In the genomic region with DNA sequence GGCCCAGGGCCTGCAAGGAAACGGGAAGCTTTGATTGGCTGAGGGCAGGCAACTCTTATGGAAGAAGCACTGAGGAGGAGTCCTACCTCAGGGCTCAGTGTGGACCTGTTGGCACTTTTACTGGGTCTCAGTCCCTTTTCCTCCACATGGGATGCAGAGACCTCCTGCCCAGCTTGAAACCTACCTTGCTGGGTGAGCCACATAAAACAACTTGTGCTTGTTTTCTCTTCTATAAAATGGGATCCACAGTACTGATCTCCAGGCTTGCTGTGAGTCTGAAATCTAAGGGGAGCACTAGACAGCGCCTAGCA, we compare ENCODE assay signal across 9 cellular contexts. TPM values are rescaled to one million over a fixed set of nuclear protein-coding genes. Genes with fewer than 3 reads are reported as not detected.
A peak's percentile ranks its signal among the peaks of the same experiment; 100 is the strongest.
DNase-seq lines count a peak whose midpoint lies in the region; ATAC-seq and TF ChIP-seq lines count a peak whose summit lies in the region.
"Had no signal": no experiment of that assay in that cellular context is flagged by ENCODE, and none has a peak within 500 bp of the region (broad histone marks: within the 10 kb centered on the region; RNA-seq: fewer than 3 reads in every experiment).

No MANE protein-coding gene starts in this region.

- peaks cover 57 to 67% (median 63%) of the 10 kb centered on the region in 10 experiments for H3K4me1 ChIP-seq in BLaER1 treated with 17β-estradiol and CSF1 and Interleukin-3, amounts not matched to agents 10 nM and 100 nM
- peaks cover 20% of the 10 kb centered on the region for H3K4me1 ChIP-seq in HUES64 (ENCODE audit: insufficient read depth, low read length)
- peaks cover 0 to 16% of the 10 kb centered on the region in 2 donors for H3K4me1 ChIP-seq in breast epithelium
- peaks cover 7 to 25% of the 10 kb centered on the region in 2 donors for H3K4me1 ChIP-seq in muscle layer of duodenum (ENCODE audit: control insufficient read depth in 1 of 2, insufficient read depth in 2 of 2, low read length in 2 of 2)

- DNase-seq in breast epithelium (ENCODE audit: low spot score in 2 of 2) (no peak), occipital lobe (lab: John Stamatoyannopoulos, UW) (no peak), NCI-H524 (lab: John Stamatoyannopoulos, UW) (no peak), DMS53 (lab: John Stamatoyannopoulos, UW) (no peak)
- DNase-seq: SHP77 had no signal

- ATAC-seq in HG02852 (IDR thresholded peaks at IDR 0.05; ENCODE audit: unreplicated experiment): no peak

- H3K27me3 ChIP-seq in BLaER1 treated with 17β-estradiol and CSF1 and Interleukin-3, amounts not matched to agents 10 nM and 100 nM: no peaks in the 10 kb centered on the region
- H3K27me3 ChIP-seq in HUES64 (ENCODE audit: insufficient read depth, low read length) (no peaks in the 10 kb centered on the region), breast epithelium (no peaks in the 10 kb centered on the region), muscle layer of duodenum (ENCODE audit: low read depth, low read length) (no peaks in the 10 kb centered on the region)

- peak overlapping the region; percentile 74 to 94 (median 82) for H3K4me3 ChIP-seq in BLaER1 treated with 17β-estradiol and CSF1 and Interleukin-3, amounts not matched to agents 10 nM and 100 nM
- H3K4me3 ChIP-seq in HUES64 (ENCODE audit: low read length) (peak overlapping the region; percentile 96), breast epithelium (peak overlapping the region in 1 of 3 donors; percentile 77), muscle layer of duodenum (ENCODE audit: low read depth in 1 of 2, low read length in 2 of 2) (peak overlapping the region; percentile 68 to 81)

- peak overlapping the region; percentile 88 to 94 (median 91); a peak in 21 of 22 replicates for H3K9ac ChIP-seq in BLaER1 treated with 17β-estradiol and CSF1 and Interleukin-3, amounts not matched to agents 10 nM and 100 nM
- peak overlapping the region; percentile 98 for H3K9ac ChIP-seq in HUES64 (ENCODE audit: low read depth, low read length)

- intact Hi-C loops in breast epithelium (cut with DNase I; ENCODE audit: low total_unique reads): no loop called here

- H4K20me1 ChIP-seq in BLaER1 treated with 17β-estradiol and CSF1 and Interleukin-3, amounts not matched to agents 10 nM and 100 nM: peaks cover under 1 to 2% (median 1%) of the 10 kb centered on the region in 11 experiments; a peak in 16 of 22 replicates

- H3K4me2 ChIP-seq in BLaER1 treated with 17β-estradiol and CSF1 and Interleukin-3, amounts not matched to agents 10 nM and 100 nM: peak overlapping the region; percentile 92 to 100 (median 98)

- 23% methylated on average over 2 of the region's 2 CpGs for WGBS in HUES64

- no peak for TF ChIP-seq POLR2A in breast epithelium (IDR thresholded peaks at IDR 0.05)

- H3K36me3 ChIP-seq in BLaER1 treated with 17β-estradiol and CSF1 and Interleukin-3, amounts not matched to agents 10 nM and 100 nM: peaks cover 0 to 7% (median 0%) of the 10 kb centered on the region in 11 experiments; a peak in 5 of 22 replicates
- H3K36me3 ChIP-seq in HUES64 (ENCODE audit: insufficient read depth, low read length) (no peaks in the 10 kb centered on the region; the same call in 1 of the 2 replicates), breast epithelium (no peaks in the 10 kb centered on the region), muscle layer of duodenum (ENCODE audit: control insufficient read depth in 1 of 2, insufficient read depth in 2 of 2, low read length in 2 of 2) (no peaks in the 10 kb centered on the region)

- no peak for TF ChIP-seq CTCF in breast epithelium (IDR thresholded peaks at IDR 0.05)

- H3K27ac ChIP-seq in BLaER1 treated with 17β-estradiol and CSF1 and Interleukin-3, amounts not matched to agents 10 nM and 100 nM: peak overlapping the region; percentile 82 to 95 (median 92); a peak in 21 of 22 replicates
- H3K27ac ChIP-seq in HUES64 (ENCODE audit: low read depth, low read length): no peak overlapping the region
- peak overlapping the region; percentile 93 to 94 for H3K27ac ChIP-seq in breast epithelium
- H3K27ac ChIP-seq in muscle layer of duodenum (ENCODE audit: low read length): peak overlapping the region; percentile 84

- H3K9me3 ChIP-seq in BLaER1 treated with 17β-estradiol and CSF1 and Interleukin-3, amounts not matched to agents 10 nM and 100 nM (replicated peaks in 1 of 11): no peaks in the 10 kb centered on the region; a peak in 1 of 22 replicates
- H3K9me3 ChIP-seq in HUES64 (ENCODE audit: insufficient read depth, low read depth, low read length) (no peaks in the 10 kb centered on the region), breast epithelium (no peaks in the 10 kb centered on the region), muscle layer of duodenum (ENCODE audit: control insufficient read depth in 1 of 2, low read length in 2 of 2) (no peaks in the 10 kb centered on the region)

RNA-seq across cellular contexts. Expression of gene SET, which starts 4.0 kb away (rescaled TPM):
- 1,037 TPM for polyA plus RNA-seq in HUES64 (2013, experiment 1 of 2)
- 1,056 TPM for polyA plus RNA-seq in HUES64 (2013, experiment 2 of 2)
- total RNA-seq in breast epithelium: 100 to 1,000 TPM; 142 to 168 (median 158) TPM
- total RNA-seq in occipital lobe: 849 TPM

RNA-seq across cellular contexts. Expression of gene PKN3, which starts 17.3 kb away (rescaled TPM):
- polyA plus RNA-seq in HUES64 (2013, experiment 1 of 2): 8.8 TPM
- polyA plus RNA-seq in HUES64 (2013, experiment 2 of 2): 10.6 TPM
- total RNA-seq in breast epithelium (1 to 10 TPM; 2.6 to 8.5 (median 7.0) TPM), occipital lobe (0.31 TPM)

RNA-seq across cellular contexts. Expression of gene DYNC2I2, which starts 28.3 kb away (rescaled TPM):
- 53.8 TPM for polyA plus RNA-seq in HUES64 (2013, experiment 1 of 2)
- 52.3 TPM for polyA plus RNA-seq in HUES64 (2013, experiment 2 of 2)
- total RNA-seq in breast epithelium (10 to 100 TPM; 23.7 to 67.0 (median 54.1) TPM), occipital lobe (32.0 TPM)

RNA-seq across cellular contexts. Expression of gene ZDHHC12, which starts 39.0 kb away (rescaled TPM):
- 30.5 TPM for polyA plus RNA-seq in HUES64 (2013, experiment 1 of 2)
- 30.2 TPM for polyA plus RNA-seq in HUES64 (2013, experiment 2 of 2)
- total RNA-seq in breast epithelium: 10 to 100 TPM; 15.7 to 33.7 (median 30.2) TPM
- total RNA-seq in occipital lobe: 0.94 TPM
